Comparison of ENCODE assay signal across 21 cellular contexts in genomic region chr3:50294492-50295403, GRCh38. TPM values are rescaled to one million over a fixed set of nuclear protein-coding genes. Genes with fewer than 3 reads are reported as not detected.
"Had no signal": no experiment of that assay in that cellular context is flagged by ENCODE, and none has a peak within 500 bp of the region (broad histone marks: within the 10 kb centered on the region; RNA-seq: fewer than 3 reads in every experiment).

No MANE protein-coding gene starts in this region.

- H3K27me3 Mint-ChIP-seq: activated naive CD8-positive, alpha-beta T cell; central memory CD8-positive, alpha-beta T cell; effector memory CD8-positive, alpha-beta T cell had no signal

- H3K9me3 ChIP-seq: heart left ventricle, pancreas, tibial nerve had no signal

- H3K4me3 Mint-ChIP-seq: activated naive CD8-positive, alpha-beta T cell; central memory CD8-positive, alpha-beta T cell; immature natural killer cell; T-helper 1 cell treated with Interleukin-12 subunit alpha and Interleukin-12 subunit beta and Interleukin-4 antibody, amounts not matched to agents 30 μg/mL and 1 μg/mL, for 36 hours; WTC11 had no signal

- H3K4me3 ChIP-seq: heart left ventricle, lung, pancreas, tibial nerve had no signal

- H3K9me3 Mint-ChIP-seq: brain; central memory CD8-positive, alpha-beta T cell; effector memory CD8-positive, alpha-beta T cell; immature natural killer cell; T-helper 1 cell treated with Interleukin-12 subunit alpha and Interleukin-12 subunit beta and Interleukin-4 antibody, amounts not matched to agents 30 μg/mL and 1 μg/mL, for 36 hours; WTC11 had no signal

- DNase-seq: activated CD4-positive, alpha-beta T cell treated with anti-CD3 and anti-CD28 coated beads, Interleukin-2, amount 50 U/mL, for 1 hour; activated T-cell treated with anti-CD3 and anti-CD28 coated beads, Interleukin-2, amount 50 U/mL, for 1 hour; cortex of kidney; effector memory CD8-positive, alpha-beta T cell; immature natural killer cell; midbrain; stimulated activated CD4-positive, alpha-beta T cell treated with anti-CD3 and anti-CD28 coated beads, Interleukin-2, amount 100 ng/mL, for 48 hours; stimulated activated naive CD4-positive, alpha-beta T cell treated with Interleukin-2 at 50 U/mL for 16 hours; substantia nigra had no signal

- H3K27ac ChIP-seq: epithelial cell of prostate, pancreas, tibial nerve had no signal

- ATAC-seq: effector memory CD8-positive, alpha-beta T cell; heart left ventricle; pancreas; WTC11 had no signal

- H3K27me3 ChIP-seq: heart left ventricle, pancreas, tibial nerve had no signal

- H3K27ac Mint-ChIP-seq: activated naive CD8-positive, alpha-beta T cell; T-helper 1 cell treated with Interleukin-12 subunit alpha and Interleukin-12 subunit beta and Interleukin-4 antibody, amounts not matched to agents 30 μg/mL and 1 μg/mL, for 36 hours had no signal

- FAIRE-seq: frontal cortex, pancreas had no signal

- H3K36me3 Mint-ChIP-seq: brain, immature natural killer cell, WTC11 had no signal

RNA-seq across cellular contexts. Expression of gene LSMEM2, which starts 15.9 kb away (rescaled TPM):
- polyA plus RNA-seq: immature natural killer cell, neural cell had no signal
